ENCODE assay signal across 25 cellular contexts in the genomic region with DNA sequence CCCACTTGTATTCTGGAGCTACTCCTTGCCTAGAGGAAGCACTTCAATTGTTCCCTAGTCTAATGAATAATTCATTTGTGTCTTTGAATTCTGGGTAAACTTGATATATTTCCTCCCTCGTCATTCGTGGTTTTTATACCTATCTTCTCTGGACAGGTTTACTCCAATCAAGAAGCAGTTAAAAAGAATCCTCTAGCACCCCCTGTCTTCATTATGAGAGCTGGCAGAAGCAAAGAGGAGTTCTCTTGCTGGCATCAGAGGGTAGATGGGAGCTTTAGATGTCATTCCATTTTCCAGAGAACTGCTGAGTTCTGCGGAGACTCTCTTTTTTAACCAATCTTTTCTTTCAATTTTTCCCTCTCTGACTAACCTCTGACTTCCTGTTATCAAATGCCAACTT.
"Had no signal": no experiment of that assay in that cellular context is flagged by ENCODE, and none has a peak within 500 bp of the region (broad histone marks: within the 10 kb centered on the region; RNA-seq: fewer than 3 reads in every experiment).

No MANE protein-coding gene starts in this region.

- H3K4me1 Mint-ChIP-seq: activated B cell treated with CpG ODN at 0.5 μM for 24 hours; activated CD4-positive, alpha-beta memory T cell treated with anti-CD3 and anti-CD28 coated beads, Interleukin-2, amount 10 ng/mL, durations not matched to agents 7 days and 5 days; activated naive CD8-positive, alpha-beta T cell treated with anti-CD3 and anti-CD28 coated beads, Interleukin-2, amount 10 ng/mL, durations not matched to agents 7 days and 5 days; central memory CD8-positive, alpha-beta T cell; nephron had no signal

- H3K27ac ChIP-seq: breast epithelium, esophagus squamous epithelium, gastrocnemius medialis, pancreas, psoas muscle, right atrium auricular region, spleen, tibial artery had no signal

- H3K27me3 ChIP-seq: breast epithelium, esophagus squamous epithelium, gastrocnemius medialis, pancreas, right atrium auricular region, spleen, tibial artery had no signal

- H3K9me3 ChIP-seq: esophagus squamous epithelium, gastrocnemius medialis, pancreas, psoas muscle, right atrium auricular region had no signal

- H3K27ac Mint-ChIP-seq: activated B cell treated with CpG ODN at 0.5 μM for 24 hours; activated CD4-positive, alpha-beta memory T cell treated with anti-CD3 and anti-CD28 coated beads, Interleukin-2, amount 10 ng/mL, durations not matched to agents 7 days and 5 days; activated naive CD4-positive, alpha-beta T cell treated with anti-CD3 and anti-CD28 coated beads for 36 hours; activated naive CD8-positive, alpha-beta T cell treated with anti-CD3 and anti-CD28 coated beads, Interleukin-2, amount 10 ng/mL, durations not matched to agents 7 days and 5 days; activated T-cell treated with anti-CD3 and anti-CD28 coated beads, Interleukin-2, amount 50 U/mL, for 72 hours; effector memory CD8-positive, alpha-beta T cell; nephron; stimulated activated naive CD8-positive, alpha-beta T cell treated with anti-CD3 and anti-CD28 coated beads, Interleukin-15, Interleukin-2, amounts not matched to agents 100 ng/mL and 50 ng/mL, for 24 hours had no signal

- DNase-seq: activated B cell treated with CpG ODN at 0.5 μM for 24 hours; activated CD4-positive, alpha-beta memory T cell treated with anti-CD3 and anti-CD28 coated beads, Interleukin-2, amount 10 ng/mL, durations not matched to agents 7 days and 5 days; activated CD4-positive, alpha-beta T cell treated with anti-CD3 and anti-CD28 coated beads for 4 hours; activated effector memory CD4-positive, alpha-beta T cell treated with Interleukin-2 at 50 U/mL for 16 hours; activated naive CD4-positive, alpha-beta T cell treated with anti-CD3 and anti-CD28 coated beads for 36 hours; activated naive CD8-positive, alpha-beta T cell treated with anti-CD3 and anti-CD28 coated beads, Interleukin-2, amount 10 ng/mL, durations not matched to agents 7 days and 5 days; activated T-cell treated with anti-CD3 and anti-CD28 coated beads, Interleukin-2, amount 50 U/mL, for 72 hours; amniotic stem cell; effector memory CD8-positive, alpha-beta T cell; esophagus squamous epithelium; gastrocnemius medialis; hippocampal formation; islet precursor cell; left cardiac atrium; pancreas; psoas muscle; spleen; stimulated activated CD4-positive, alpha-beta T cell treated with anti-CD3 and anti-CD28 coated beads, Interleukin-4, amount 100 ng/mL, for 24 hours; substantia nigra; tibial artery had no signal

- H3K4me3 Mint-ChIP-seq: activated B cell treated with CpG ODN at 0.5 μM for 24 hours; activated CD4-positive, alpha-beta memory T cell treated with anti-CD3 and anti-CD28 coated beads, Interleukin-2, amount 10 ng/mL, durations not matched to agents 7 days and 5 days; activated naive CD4-positive, alpha-beta T cell treated with anti-CD3 and anti-CD28 coated beads for 36 hours; activated naive CD8-positive, alpha-beta T cell treated with anti-CD3 and anti-CD28 coated beads, Interleukin-2, amount 10 ng/mL, durations not matched to agents 7 days and 5 days; activated T-cell treated with anti-CD3 and anti-CD28 coated beads, Interleukin-2, amount 50 U/mL, for 72 hours; central memory CD8-positive, alpha-beta T cell; effector memory CD8-positive, alpha-beta T cell; nephron; stimulated activated naive CD8-positive, alpha-beta T cell treated with anti-CD3 and anti-CD28 coated beads, Interleukin-15, Interleukin-2, amounts not matched to agents 100 ng/mL and 50 ng/mL, for 24 hours had no signal

- H3K36me3 ChIP-seq: breast epithelium, esophagus squamous epithelium, gastrocnemius medialis, pancreas, right atrium auricular region, spleen, tibial artery had no signal

- H3K4me3 ChIP-seq: breast epithelium, esophagus squamous epithelium, gastrocnemius medialis, pancreas, psoas muscle, right atrium auricular region, spleen, tibial artery had no signal

- H3K9me3 Mint-ChIP-seq: central memory CD8-positive, alpha-beta T cell had no signal

- H3K27me3 Mint-ChIP-seq: activated CD4-positive, alpha-beta memory T cell treated with anti-CD3 and anti-CD28 coated beads, Interleukin-2, amount 10 ng/mL, durations not matched to agents 7 days and 5 days; activated naive CD8-positive, alpha-beta T cell treated with anti-CD3 and anti-CD28 coated beads, Interleukin-2, amount 10 ng/mL, durations not matched to agents 7 days and 5 days had no signal

- ATAC-seq: activated T-cell treated with anti-CD3 and anti-CD28 coated beads, Interleukin-2, amount 50 U/mL, for 72 hours; effector memory CD8-positive, alpha-beta T cell; gastrocnemius medialis; left cardiac atrium; pancreas; psoas muscle had no signal

- H3K4me1 ChIP-seq: breast epithelium, esophagus squamous epithelium, gastrocnemius medialis, pancreas, psoas muscle, right atrium auricular region, spleen, tibial artery had no signal
